18 cellular contexts compared by ENCODE assay signal in the genomic region with DNA sequence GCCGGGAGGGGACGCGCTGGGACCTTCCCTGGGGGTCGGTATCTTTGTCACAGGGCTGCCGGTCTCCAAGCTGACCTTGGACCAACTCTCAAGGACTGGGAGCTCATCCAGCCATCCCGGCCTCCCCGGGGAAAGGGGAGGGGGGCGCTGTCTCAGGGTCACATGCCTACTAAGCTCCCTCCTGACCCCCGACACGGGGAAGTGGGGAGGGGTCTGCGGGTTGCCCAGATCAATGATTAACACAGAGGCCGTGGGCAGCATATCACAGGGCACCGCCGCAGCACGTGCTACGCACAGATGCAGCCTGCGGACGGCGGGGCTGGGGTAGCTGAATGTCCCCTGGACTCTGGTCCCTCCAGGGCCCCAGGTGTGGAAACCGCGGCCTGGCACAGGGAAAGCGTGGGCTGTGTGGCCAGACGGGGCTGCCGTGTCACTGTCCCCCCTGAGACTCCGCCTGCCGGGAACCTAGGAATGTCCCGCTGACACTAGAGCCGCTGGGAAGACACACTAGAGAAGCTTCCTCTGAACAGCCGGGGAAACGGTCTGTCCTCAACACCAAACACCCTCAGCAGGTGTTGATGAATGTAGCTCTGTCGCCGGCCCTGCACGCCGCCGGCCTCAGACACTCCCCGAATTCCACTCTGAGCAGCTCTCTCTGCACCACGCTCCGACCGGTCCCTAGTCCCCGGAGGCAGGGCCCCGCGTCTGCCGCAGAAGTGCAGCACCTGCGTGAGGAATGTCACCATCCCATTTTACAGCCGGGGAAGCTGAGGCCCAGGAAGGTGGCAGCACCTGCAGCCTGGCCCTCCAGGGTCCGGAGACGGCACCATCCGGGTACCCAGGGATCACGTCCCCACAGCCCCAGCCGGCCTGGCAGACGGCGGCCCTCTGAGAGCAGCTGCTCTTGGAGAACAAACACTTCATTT.
"Had no signal": no experiment of that assay in that cellular context is flagged by ENCODE, and none has a peak within 500 bp of the region (broad histone marks: within the 10 kb centered on the region; RNA-seq: fewer than 3 reads in every experiment).

No MANE protein-coding gene starts in this region.

- H3K36me3 Mint-ChIP-seq: immature natural killer cell had no signal

- DNase-seq: activated CD4-positive, alpha-beta T cell treated with anti-CD3 and anti-CD28 coated beads, Interleukin-2, amount 50 U/mL, for 1 hour; activated CD8-positive, alpha-beta memory T cell treated with anti-CD3 and anti-CD28 coated beads for 24 hours; activated gamma-delta T cell treated with Interleukin-2 at 50 U/mL for 16 hours; amniotic stem cell; central memory CD4-positive, alpha-beta T cell; colonic mucosa; effector CD4-positive, alpha-beta T cell; foreskin keratinocyte; immature natural killer cell; left ventricle myocardium inferior; mesendoderm; nephron progenitor cell; psoas muscle; sigmoid colon; stimulated activated CD4-positive, alpha-beta T cell treated with anti-CD3 and anti-CD28 coated beads, Interleukin-1b, Interleukin-23, amount 100 ng/mL, for 48 hours; thyroid gland had no signal

- H3K4me3 Mint-ChIP-seq: activated naive CD8-positive, alpha-beta T cell; immature natural killer cell; nephron progenitor cell had no signal

- H3K9me3 Mint-ChIP-seq: immature natural killer cell, nephron progenitor cell had no signal

- ATAC-seq: foreskin keratinocyte, psoas muscle had no signal

- H3K4me1 Mint-ChIP-seq: immature natural killer cell had no signal

- H3K27ac ChIP-seq: colonic mucosa, foreskin keratinocyte, left ventricle myocardium inferior, psoas muscle, sigmoid colon, thyroid gland, vagina had no signal

- H3K27me3 Mint-ChIP-seq: activated naive CD8-positive, alpha-beta T cell had no signal

- H3K27ac Mint-ChIP-seq: activated naive CD8-positive, alpha-beta T cell; immature natural killer cell; nephron progenitor cell had no signal
